In genomic region chr7:48088559-48089414, GRCh38 we compare ENCODE assay signal across 8 cellular contexts. TPM values are rescaled to one million over a fixed set of nuclear protein-coding genes. Genes with fewer than 3 reads are reported as not detected.
DNase-seq lines count a peak whose midpoint lies in the region; ATAC-seq and TF ChIP-seq lines count a peak whose summit lies in the region.

UPP1 (plus strand) TSS chr7:48089265; CDS start chr7:48094784, 5,519 bp downstream.

- H3K27me3 ChIP-seq in IMR-90 (ENCODE audit: control insufficient read depth, insufficient read depth, low read length) (no peaks in the 10 kb centered on the region), neural progenitor cell (peaks cover 6% of the 10 kb centered on the region)

- DNase-seq in DMS53 (lab: John Stamatoyannopoulos, UW) = peak; percentile 98
- peak; percentile 90 for DNase-seq in IMR-90
- DNase-seq in SIG-M5 (lab: John Stamatoyannopoulos, UW) = peak; percentile 53
- DNase-seq in activated gamma-delta T cell (lab: John Stamatoyannopoulos, UW) = peak; percentile 90
- peak; percentile 98 for DNase-seq in fibroblast of villous mesenchyme (ENCODE audit: low read depth)
- DNase-seq in neural progenitor cell (ENCODE audit: low spot score) = peak; percentile 93
- peak; percentile 89 for DNase-seq in stromal cell of bone marrow (ENCODE audit: low read depth)

- peak within 1 kb of the TSS; percentile 72; the same call in 2 of the 3 replicates for H2BK15ac ChIP-seq in IMR-90 (ENCODE audit: low read depth, low read length)

- H3K4ac ChIP-seq in IMR-90 (ENCODE audit: low read depth, low read length) = peak within 1 kb of the TSS; percentile 96

- H4K5ac ChIP-seq in IMR-90 (ENCODE audit: low read depth, low read length) = peak within 1 kb of the TSS; percentile 43

- peaks cover 3% of the 10 kb centered on the region for H3K27me3 Mint-ChIP-seq in neural progenitor cell (ENCODE audit: insufficient read depth, low read depth)

- peak within 1 kb of the TSS; percentile 91 for H3K4me3 ChIP-seq in IMR-90 (ENCODE audit: insufficient read depth, low read depth, low read length)
- peak within 1 kb of the TSS; percentile 91 for H3K4me3 ChIP-seq in fibroblast of villous mesenchyme (ENCODE audit: low read depth, low read length)
- H3K4me3 ChIP-seq in neural progenitor cell = peak within 1 kb of the TSS; percentile 73

- ATAC-seq in GM21529 (IDR thresholded peaks at IDR 0.05; ENCODE audit: unreplicated experiment) (peak; percentile 51), IMR-90 (ENCODE audit: low read depth) (peak; percentile 79)

- peaks cover 22 to 43% of the 10 kb centered on the region in 2 experiments; a peak in 3 of 4 replicates for H3K79me1 ChIP-seq in IMR-90 (ENCODE audit: low read depth in 1 of 2, low read length in 2 of 2)

- H4K91ac ChIP-seq in IMR-90 (ENCODE audit: insufficient read depth, low read depth, low read length) = peak within 1 kb of the TSS; percentile 89

- H3K23ac ChIP-seq in IMR-90 (ENCODE audit: low read depth, low read length) = peak within 1 kb of the TSS; percentile 90

- peak within 1 kb of the TSS; percentile 92 for H2AK9ac ChIP-seq in IMR-90 (replicated peaks; ENCODE audit: low read depth, low read length, poor library complexity)

- peak within 1 kb of the TSS; percentile 61 for H2BK20ac ChIP-seq in IMR-90 (ENCODE audit: low read depth, low read length)

- TF ChIP-seq CTCF in IMR-90 (conservative IDR thresholded peaks at IDR 0.05; ENCODE audit: low read depth, low read length) (no peak), fibroblast of villous mesenchyme (IDR thresholded peaks at IDR 0.05; ENCODE audit: insufficient read depth, low read depth, low read length) (no peak), neural progenitor cell (IDR thresholded peaks at IDR 0.05) (no peak)

- H3K4me1 Mint-ChIP-seq in neural progenitor cell = peaks cover 25% of the 10 kb centered on the region

- H3K79me2 ChIP-seq in neural progenitor cell (ENCODE audit: low read depth) = no peaks in the 10 kb centered on the region

- H3K9me3 Mint-ChIP-seq in neural progenitor cell = no peaks in the 10 kb centered on the region

- BruUV-seq in IMR-90 (replicated peaks; lab: Mats Ljungman, UMichigan) = no TSS peak

- peak within 1 kb of the TSS; percentile 88 to 94 for H4K8ac ChIP-seq in IMR-90 (ENCODE audit: low read depth in 2 of 2, low read length in 2 of 2)

- peak within 1 kb of the TSS; percentile 89 for H3K14ac ChIP-seq in IMR-90 (replicated peaks; ENCODE audit: low read depth, low read length)

- H4K20me1 ChIP-seq in IMR-90 (ENCODE audit: insufficient read depth, low read length) (no peaks in the 10 kb centered on the region), neural progenitor cell (ENCODE audit: low read depth) (no peaks in the 10 kb centered on the region)

- H3K9me3 ChIP-seq in IMR-90 (ENCODE audit: control insufficient read depth, insufficient read depth, low read length) = no peaks in the 10 kb centered on the region
- H3K9me3 ChIP-seq in neural progenitor cell (ENCODE audit: low read depth) = no peaks in the 10 kb centered on the region

- peak within 1 kb of the TSS; percentile 91 for H3K4me3 Mint-ChIP-seq in neural progenitor cell

- peaks cover 42% of the 10 kb centered on the region for H3F3A ChIP-seq in neural progenitor cell (ENCODE audit: low read depth)

- 0% methylated on average over 21 of the region's 66 CpGs; no CpG with 5 or more reads in 1 of the 2 experiments for WGBS in IMR-90 (ENCODE audit: extremely low coverage in 2 of 2, insufficient read length in 1 of 2), 2 experiments

- H3K4me2 ChIP-seq in IMR-90 (ENCODE audit: low read depth, low read length) (peak within 1 kb of the TSS; percentile 95), neural progenitor cell (peak within 1 kb of the TSS; percentile 86)

- H3K9ac ChIP-seq in IMR-90 (ENCODE audit: low read depth, low read length) = peak within 1 kb of the TSS; percentile 71
- no peak within 1 kb of the TSS for H3K9ac ChIP-seq in neural progenitor cell

- H3K9me1 ChIP-seq in IMR-90 (ENCODE audit: insufficient read depth, low read length) = peaks cover 24% of the 10 kb centered on the region

- H3K36me3 ChIP-seq in IMR-90 (ENCODE audit: control insufficient read depth, insufficient read depth, low read length) (peaks cover 16% of the 10 kb centered on the region), neural progenitor cell (no peaks in the 10 kb centered on the region)

- dilution Hi-C loops in IMR-90 (cut with HindIII; ENCODE audit: low sequenced_read_pairs, unreplicated experiment) = no loop called here

- H2AFZ ChIP-seq in IMR-90 (replicated peaks; ENCODE audit: low read length, poor library complexity) (peak within 1 kb of the TSS; percentile 89), neural progenitor cell (replicated peaks) (peak within 1 kb of the TSS; percentile 92)

- peak within 1 kb of the TSS; percentile 93 for H2BK120ac ChIP-seq in IMR-90 (ENCODE audit: low read depth, low read length)

- H3K56ac ChIP-seq in IMR-90 (ENCODE audit: extremely low read depth, insufficient read depth, low read length) = peak within 1 kb of the TSS; percentile 90

- in situ Hi-C loops in IMR-90 (cut with MboI; ENCODE audit: low sequenced_read_pairs) = no loop called here

- peaks cover 8% of the 10 kb centered on the region for H3K36me3 Mint-ChIP-seq in neural progenitor cell

- no peak for TF ChIP-seq RAD21 in IMR-90 (IDR thresholded peaks at IDR 0.05; ENCODE audit: low read length)

- H3K4me1 ChIP-seq in IMR-90 (ENCODE audit: control insufficient read depth, insufficient read depth, low read length) (peaks cover 22% of the 10 kb centered on the region), neural progenitor cell (peaks cover 15% of the 10 kb centered on the region)

- peak within 1 kb of the TSS; percentile 99 for H2AK5ac ChIP-seq in IMR-90 (ENCODE audit: low read depth, low read length)

- peak within 1 kb of the TSS; percentile 54 for H3K18ac ChIP-seq in IMR-90 (ENCODE audit: low read depth, low read length)

- peak within 1 kb of the TSS; percentile 94 for H3K27ac ChIP-seq in IMR-90 (ENCODE audit: insufficient read depth, low read length)
- H3K27ac ChIP-seq in neural progenitor cell = no peak within 1 kb of the TSS

- TF ChIP-seq POLR2A in IMR-90 (IDR thresholded peaks at IDR 0.05; ENCODE audit: low read depth, low read length) = peak; percentile 93

- no peak within 1 kb of the TSS for H3K27ac Mint-ChIP-seq in neural progenitor cell

- intact Hi-C loops in IMR-90 (cut with micrococcal nuclease) = loop anchor here (1.0 to 5.0 kb wide), 4 partner anchors 22 to 109 kb away; partner anchors contain the start of genes C7orf57 and HUS1

- H2BK5ac ChIP-seq in IMR-90 (ENCODE audit: low read depth, low read length, poor library complexity, severe bottlenecking) = peak within 1 kb of the TSS; percentile 91

- POLR2A ChIA-PET in IMR-90 (lab: Charles Lee; ENCODE audit: unreplicated experiment) = interaction anchor here (0.5 to 0.6 kb wide), 2 partner anchors 88 to 853 kb away, joined by 3 to 7 read pairs; no protein-coding TSS in a partner anchor

- CTCF ChIA-PET in IMR-90 (lab: Yijun Ruan, JAX) = interaction anchor here (0.6 to 1.6 kb wide), 2 partner anchors 98 to 522 kb away, joined by 4 to 5 read pairs; no protein-coding TSS in a partner anchor

TF ChIP-seq in IMR-90, 13 proteins besides CTCF, POLR2A, EP300 and RAD21:
- TF ChIP-seq MAZ (IDR thresholded peaks at IDR 0.05; ENCODE audit: borderline replicate concordance, low read depth, low read length) (peak; percentile 74; the same call in 1 of the 2 replicates), FOS (IDR thresholded peaks at IDR 0.05; ENCODE audit: low read depth, low read length) (peak; percentile 66), CEBPB (IDR thresholded peaks at IDR 0.05; ENCODE audit: low read depth, low read length) (peak; percentile 91), BHLHE40 (IDR thresholded peaks at IDR 0.05; ENCODE audit: low read depth, low read length) (peak; percentile 51), SMC3 (IDR thresholded peaks at IDR 0.05; ENCODE audit: low read depth, low read length) (no peak), RFX5 (IDR thresholded peaks at IDR 0.05; ENCODE audit: low read depth, low read length) (no peak), MXI1 (IDR thresholded peaks at IDR 0.05; ENCODE audit: borderline replicate concordance, low read depth, low read length) (peak; percentile 39; the same call in 1 of the 2 replicates), USF2 (IDR thresholded peaks at IDR 0.05; ENCODE audit: low read depth, low read length) (peak; percentile 80), CHD1 (IDR thresholded peaks at IDR 0.05; ENCODE audit: low read depth, low read length) (no peak)

RNA-seq across cellular contexts. Expression of gene UPP1, which starts in this region (rescaled TPM):
- total RNA-seq in IMR-90 (2012; rRNA removed) (3.9 and 4.2 TPM in 2 replicates), fibroblast of villous mesenchyme (25.9 and 34.5 TPM in 2 replicates), neural progenitor cell (ENCODE audit: low replicate concordance) (11.2 and 15.0 TPM in 2 replicates)
- 14.5 and 17.0 TPM in 2 replicates for polyA plus RNA-seq in IMR-90 (2012; rRNA removed)
- polyA plus RNA-seq in IMR-90 (2012; cell fraction: cytosol; rRNA removed) = 13.7 and 14.6 TPM in 2 replicates
- polyA plus RNA-seq in IMR-90 (2012; cell fraction: nucleus; rRNA removed; ENCODE audit: low replicate concordance) = 47.9 and 58.8 TPM in 2 replicates
